In the genomic region with DNA sequence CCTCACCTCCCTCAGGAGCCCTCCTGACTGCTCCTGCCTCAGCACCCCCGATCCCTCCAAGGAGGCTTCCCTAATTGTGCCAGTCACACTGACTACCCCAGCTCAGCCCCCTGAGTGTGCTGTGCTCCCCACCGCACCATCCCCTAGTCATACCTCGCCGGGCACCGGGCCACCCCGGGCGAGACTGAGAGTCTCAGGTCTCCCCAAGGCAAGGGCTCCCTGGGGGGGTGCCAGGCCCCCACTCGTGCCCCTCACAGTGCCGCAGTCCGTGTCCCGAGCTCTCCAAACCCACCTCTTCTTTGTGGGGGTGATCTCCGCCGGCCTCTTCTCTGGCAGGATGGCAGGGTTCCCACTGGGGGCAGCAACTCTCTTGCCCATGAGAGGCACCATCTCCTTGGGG, we compare ENCODE assay signal across 30 cellular contexts. TPM values are rescaled to one million over a fixed set of nuclear protein-coding genes. Genes with fewer than 3 reads are reported as not detected.
"Had no signal": no experiment of that assay in that cellular context is flagged by ENCODE, and none has a peak within 500 bp of the region (broad histone marks: within the 10 kb centered on the region; RNA-seq: fewer than 3 reads in every experiment).

No MANE protein-coding gene starts in this region.

- H3K9me3 Mint-ChIP-seq: type B pancreatic cell had no signal

- H3K9me3 ChIP-seq: heart right ventricle, left lung, lower lobe of right lung, right atrium auricular region, right lobe of liver, tibial nerve, uterus had no signal

- H3K9ac ChIP-seq: parathyroid adenoma had no signal

- H3K36me3 Mint-ChIP-seq: mesothelial cell of epicardium, naive B cell, type B pancreatic cell had no signal

- DNase-seq: heart right ventricle; islet precursor cell; kidney glomerular epithelial cell; left colon; left lung; lower lobe of right lung; mammary epithelial cell; mesenchymal stem cell; naive B cell; nucleus accumbens; stimulated activated CD4-positive, alpha-beta T cell treated with anti-CD3 and anti-CD28 coated beads, Interleukin-1b, Interleukin-23, amount 100 ng/mL, for 48 hours; stimulated activated CD4-positive, alpha-beta T cell treated with anti-CD3 and anti-CD28 coated beads, Interleukin-2, amount 100 ng/mL, for 48 hours; stimulated activated CD4-positive, alpha-beta T cell treated with anti-CD3 and anti-CD28 coated beads, Interleukin-4, amount 100 ng/mL, for 4 hours; stimulated activated CD8-positive, alpha-beta memory T cell treated with anti-CD3 and anti-CD28 coated beads, Interleukin-4, amount 100 ng/mL, for 48 hours; stimulated activated naive CD4-positive, alpha-beta T cell treated with Interleukin-2 at 50 U/mL for 16 hours; stimulated activated naive CD8-positive, alpha-beta T cell treated with anti-CD3 and anti-CD28 coated beads, Interleukin-15, amount 100 ng/mL, for 72 hours; substantia nigra; uterus had no signal

- H3K4me1 ChIP-seq: left lung, parathyroid adenoma, right atrium auricular region, right lobe of liver, uterus had no signal

- H3K27ac ChIP-seq: heart right ventricle, hepatocyte, left lung, lower lobe of right lung, parathyroid adenoma, right atrium auricular region, right lobe of liver, tibial nerve, uterus had no signal

- H3K4me3 Mint-ChIP-seq: mesothelial cell of epicardium; naive B cell; nephron; stimulated activated memory B cell treated with anti-CD40 and anti-IgM and Interleukin-4, amounts not matched to agents 10 μg/mL and 1 μg/mL and 100 μg/mL, for 72 hours; stimulated activated naive CD8-positive, alpha-beta T cell treated with anti-CD3 and anti-CD28 coated beads, Interleukin-15, amount 100 ng/mL, for 72 hours; type B pancreatic cell had no signal

- H3K4me1 Mint-ChIP-seq: nephron had no signal

- H2AFZ ChIP-seq: hepatocyte, parathyroid adenoma had no signal

- H3K27me3 Mint-ChIP-seq: stimulated activated memory B cell treated with anti-CD40 and anti-IgM and Interleukin-4, amounts not matched to agents 10 μg/mL and 1 μg/mL and 100 μg/mL, for 72 hours; type B pancreatic cell had no signal

- ATAC-seq: left colon; left lung; lower lobe of right lung; right lobe of liver; stimulated activated memory B cell treated with anti-CD40 and anti-IgM and Interleukin-4, amounts not matched to agents 10 μg/mL and 1 μg/mL and 100 μg/mL, for 72 hours; stimulated activated naive CD8-positive, alpha-beta T cell treated with anti-CD3 and anti-CD28 coated beads, Interleukin-15, amount 100 ng/mL, for 72 hours had no signal

- H3K4me3 ChIP-seq: heart right ventricle, hepatocyte, left lung, lower lobe of right lung, right atrium auricular region, right lobe of liver, smooth muscle cell, tibial nerve, uterus had no signal

- H3K36me3 ChIP-seq: heart right ventricle, left lung, lower lobe of right lung, right atrium auricular region, right lobe of liver, tibial nerve, uterus had no signal

- H3K4me2 ChIP-seq: hepatocyte, smooth muscle cell had no signal

- H3K27ac Mint-ChIP-seq: mesothelial cell of epicardium, nephron, progenitor cell of endocrine pancreas had no signal

- H3K27me3 ChIP-seq: hepatocyte, right atrium auricular region, right lobe of liver, tibial nerve, uterus had no signal

RNA-seq across cellular contexts. Expression of gene TRPV3, which starts 3.2 kb away (rescaled TPM):
- total RNA-seq: pulmonary artery endothelial cell had no signal
